Comparison of ENCODE assay signal across 32 cellular contexts in genomic region chr2:16940214-16940613, GRCh38.
"Had no signal": no experiment of that assay in that cellular context is flagged by ENCODE, and none has a peak within 500 bp of the region (broad histone marks: within the 10 kb centered on the region; RNA-seq: fewer than 3 reads in every experiment).

No MANE protein-coding gene starts in this region.

- H2AFZ ChIP-seq: parathyroid adenoma had no signal

- H3K36me3 ChIP-seq: neutrophil, ovary, right lobe of liver, sigmoid colon, stomach, suprapubic skin, tibial artery, transverse colon, upper lobe of right lung, uterus had no signal

- H3K27me3 ChIP-seq: neutrophil, ovary, right lobe of liver, sigmoid colon, stomach, suprapubic skin, testis, tibial artery, transverse colon, upper lobe of right lung, uterus had no signal

- H3K9me3 ChIP-seq: neutrophil, ovary, psoas muscle, right lobe of liver, sigmoid colon, stomach, suprapubic skin, testis, tibial artery, transverse colon, upper lobe of right lung, uterus had no signal

- H3K79me2 ChIP-seq: parathyroid adenoma had no signal

- H3K4me3 ChIP-seq: ovary, psoas muscle, right lobe of liver, sigmoid colon, stomach, suprapubic skin, testis, tibial artery, transverse colon, upper lobe of right lung, uterus had no signal

- H3K27ac Mint-ChIP-seq: naive thymus-derived CD8-positive, alpha-beta T cell; natural killer cell treated with Interleukin-12 subunit alpha and Interleukin-12 subunit beta and Interleukin-15 and Interleukin-18, amount 100 ng/mL, for 72 hours; nephron progenitor cell; progenitor cell of endocrine pancreas; stimulated activated effector memory CD8-positive, alpha-beta T cell treated with anti-CD3 and anti-CD28 coated beads, Interleukin-12 subunit alpha, Interleukin-12 subunit beta, amount 100 ng/mL, for 72 hours; stimulated activated naive B cell treated with anti-CD40 and anti-IgM and Interleukin-4, amounts not matched to agents 10 μg/mL and 1 μg/mL and 100 μg/mL, for 72 hours; stimulated activated naive CD8-positive, alpha-beta T cell treated with anti-CD3 and anti-CD28 coated beads, Interleukin-15, Interleukin-2, amounts not matched to agents 100 ng/mL and 50 ng/mL, for 24 hours; type B pancreatic cell had no signal

- H3K27me3 Mint-ChIP-seq: naive thymus-derived CD8-positive, alpha-beta T cell; natural killer cell treated with Interleukin-12 subunit alpha and Interleukin-12 subunit beta and Interleukin-15 and Interleukin-18, amount 100 ng/mL, for 72 hours; progenitor cell of endocrine pancreas; stimulated activated naive CD8-positive, alpha-beta T cell treated with anti-CD3 and anti-CD28 coated beads, Interleukin-15, Interleukin-2, amounts not matched to agents 100 ng/mL and 50 ng/mL, for 24 hours had no signal

- H3K36me3 Mint-ChIP-seq: stimulated activated effector memory CD8-positive, alpha-beta T cell treated with anti-CD3 and anti-CD28 coated beads, Interleukin-12 subunit alpha, Interleukin-12 subunit beta, amount 100 ng/mL, for 72 hours; stimulated activated naive B cell treated with anti-CD40 and anti-IgM and Interleukin-4, amounts not matched to agents 10 μg/mL and 1 μg/mL and 100 μg/mL, for 72 hours; type B pancreatic cell had no signal

- H3K4me1 ChIP-seq: psoas muscle, sigmoid colon, stomach, suprapubic skin, testis, tibial artery, transverse colon, upper lobe of right lung, uterus had no signal

- H3K9me3 Mint-ChIP-seq: nephron progenitor cell, type B pancreatic cell had no signal

- FAIRE-seq: small intestine had no signal

- DNase-seq: naive thymus-derived CD8-positive, alpha-beta T cell; nephron progenitor cell; nucleus accumbens; ovary; posterior cingulate gyrus; psoas muscle; right cardiac atrium; right lobe of liver; sigmoid colon; small intestine; stimulated activated CD4-positive, alpha-beta T cell treated with anti-CD3 and anti-CD28 coated beads, Interleukin-15, amount 100 ng/mL, for 24 hours; stimulated activated CD4-positive, alpha-beta T cell treated with anti-CD3 and anti-CD28 coated beads, Interleukin-2, amount 100 ng/mL, for 24 hours; stimulated activated CD4-positive, alpha-beta T cell treated with anti-CD3 and anti-CD28 coated beads, Interleukin-2, amount 100 ng/mL, for 48 hours; stimulated activated CD4-positive, alpha-beta T cell treated with anti-CD3 and anti-CD28 coated beads, Interleukin-4, amount 100 ng/mL, for 24 hours; stimulated activated naive B cell treated with anti-CD40 and anti-IgM and Interleukin-4, amounts not matched to agents 10 μg/mL and 1 μg/mL and 100 μg/mL, for 72 hours; stimulated activated naive CD4-positive, alpha-beta T cell treated with Interleukin-2 at 50 U/mL for 16 hours; stomach; substantia nigra; testis; tibial artery; transverse colon; upper lobe of right lung; uterus had no signal

- ATAC-seq: naive thymus-derived CD8-positive, alpha-beta T cell; natural killer cell treated with Interleukin-12 subunit alpha and Interleukin-12 subunit beta and Interleukin-15 and Interleukin-18, amount 100 ng/mL, for 72 hours; psoas muscle; right cardiac atrium; right lobe of liver; stimulated activated effector memory CD8-positive, alpha-beta T cell treated with anti-CD3 and anti-CD28 coated beads, Interleukin-12 subunit alpha, Interleukin-12 subunit beta, amount 100 ng/mL, for 72 hours; stimulated activated naive B cell treated with anti-CD40 and anti-IgM and Interleukin-4, amounts not matched to agents 10 μg/mL and 1 μg/mL and 100 μg/mL, for 72 hours; upper lobe of right lung had no signal

- H3K4me3 Mint-ChIP-seq: naive thymus-derived CD8-positive, alpha-beta T cell; natural killer cell treated with Interleukin-12 subunit alpha and Interleukin-12 subunit beta and Interleukin-15 and Interleukin-18, amount 100 ng/mL, for 72 hours; nephron progenitor cell; neural crest cell; stimulated activated effector memory CD8-positive, alpha-beta T cell treated with anti-CD3 and anti-CD28 coated beads, Interleukin-12 subunit alpha, Interleukin-12 subunit beta, amount 100 ng/mL, for 72 hours; stimulated activated naive B cell treated with anti-CD40 and anti-IgM and Interleukin-4, amounts not matched to agents 10 μg/mL and 1 μg/mL and 100 μg/mL, for 72 hours; stimulated activated naive CD8-positive, alpha-beta T cell treated with anti-CD3 and anti-CD28 coated beads, Interleukin-15, Interleukin-2, amounts not matched to agents 100 ng/mL and 50 ng/mL, for 24 hours; type B pancreatic cell had no signal

- H3K4me1 Mint-ChIP-seq: naive thymus-derived CD8-positive, alpha-beta T cell; nephron progenitor cell; neural crest cell; stimulated activated effector memory CD8-positive, alpha-beta T cell treated with anti-CD3 and anti-CD28 coated beads, Interleukin-12 subunit alpha, Interleukin-12 subunit beta, amount 100 ng/mL, for 72 hours; stimulated activated naive B cell treated with anti-CD40 and anti-IgM and Interleukin-4, amounts not matched to agents 10 μg/mL and 1 μg/mL and 100 μg/mL, for 72 hours had no signal

- H3K9ac ChIP-seq: parathyroid adenoma had no signal

- H3K27ac ChIP-seq: neutrophil, ovary, parathyroid adenoma, psoas muscle, right lobe of liver, sigmoid colon, stomach, suprapubic skin, testis, tibial artery, transverse colon, upper lobe of right lung, uterus had no signal
